18 cellular contexts compared by ENCODE assay signal in genomic region chr20:43750774-43751166, GRCh38. TPM values are rescaled to one million over a fixed set of nuclear protein-coding genes. Genes with fewer than 3 reads are reported as not detected.
DNase-seq lines count a peak whose midpoint lies in the region; ATAC-seq and TF ChIP-seq lines count a peak whose summit lies in the region.
"Had no signal": no experiment of that assay in that cellular context is flagged by ENCODE, and none has a peak within 500 bp of the region (broad histone marks: within the 10 kb centered on the region; RNA-seq: fewer than 3 reads in every experiment).

No MANE protein-coding gene starts in this region.

- intact Hi-C loops in PC-9 (cut with micrococcal nuclease; ENCODE audit: unreplicated experiment), result loop anchor here (1.0 to 2.0 kb wide), 6 partner anchors 32 to 636 kb away; no protein-coding TSS in a partner anchor
- intact Hi-C loops in dendritic cell treated with granulocyte-macrophage colony-stimulating factor and Interleukin-4, amounts not matched to agents 40 ng/mL and 50 ng/mL, for 4 days (cut with micrococcal nuclease), result loop anchor here (10.0 kb wide), 1 partner anchor 164 kb away; the partner anchor contains the start of gene TOX2

- peaks cover 41% of the 10 kb centered on the region for H3K27me3 Mint-ChIP-seq in dendritic cell treated with granulocyte-macrophage colony-stimulating factor and Interleukin-4, amounts not matched to agents 40 ng/mL and 50 ng/mL, for 4 days

- no TSS peak for BruUV-seq in PC-9 (replicated peaks; lab: Mats Ljungman, UMichigan)

- no peaks in the 10 kb centered on the region for H3K36me3 ChIP-seq in PC-9 (ENCODE audit: low read depth)
- no peaks in the 10 kb centered on the region for H3K36me3 ChIP-seq in H7 (replicated peaks; ENCODE audit: control insufficient read depth, insufficient read depth, low read length)
- H3K36me3 ChIP-seq: heart left ventricle had no signal

- no peaks in the 10 kb centered on the region for H3K36me3 Mint-ChIP-seq in dendritic cell treated with granulocyte-macrophage colony-stimulating factor and Interleukin-4, amounts not matched to agents 40 ng/mL and 50 ng/mL, for 4 days (ENCODE audit: low read depth)

- peaks cover 35% of the 10 kb centered on the region; the same call in 1 of the 2 replicates for H3F3A ChIP-seq in PC-9 (ENCODE audit: insufficient read depth, low read depth)

- DNase-seq in stimulated activated CD4-positive, alpha-beta T cell treated with anti-CD3 and anti-CD28 coated beads, Interleukin-15, amount 100 ng/mL, for 24 hours, result peak; percentile 40
- DNase-seq in stimulated activated CD4-positive, alpha-beta T cell treated with anti-CD3 and anti-CD28 coated beads, Interleukin-2, amount 100 ng/mL, for 48 hours, result no peak
- no peak for DNase-seq in PC-9
- DNase-seq in AG08396 (ENCODE audit: low spot score), result no peak
- DNase-seq in H7, result no peak
- no peak for DNase-seq in NCI-H510A (lab: John Stamatoyannopoulos, UW)
- DNase-seq: caudate nucleus; GOT3; heart left ventricle; KBM-7; left cardiac atrium; NCI-H526 treated with DMSO at 0.1 percent for 48 hours; stimulated activated naive CD4-positive, alpha-beta T cell had no signal

- peaks cover 55% of the 10 kb centered on the region for H3K4me1 ChIP-seq in PC-9 (replicated peaks; ENCODE audit: insufficient read depth)

- H4K20me1 ChIP-seq in PC-9 (ENCODE audit: insufficient read depth), result no peaks in the 10 kb centered on the region

- H3K9me2 ChIP-seq in PC-9 (ENCODE audit: insufficient read depth), result no peaks in the 10 kb centered on the region

- H3K4me1 Mint-ChIP-seq in dendritic cell treated with granulocyte-macrophage colony-stimulating factor and Interleukin-4, amounts not matched to agents 40 ng/mL and 50 ng/mL, for 4 days (ENCODE audit: low read depth), result peaks cover 55% of the 10 kb centered on the region

- H3K9me3 Mint-ChIP-seq in dendritic cell treated with granulocyte-macrophage colony-stimulating factor and Interleukin-4, amounts not matched to agents 40 ng/mL and 50 ng/mL, for 4 days, result no peaks in the 10 kb centered on the region

- H3K79me2 ChIP-seq in PC-9 (ENCODE audit: low read depth), result no peaks in the 10 kb centered on the region

- H3K4me3 ChIP-seq in PC-9 (no peak overlapping the region), H7 (ENCODE audit: insufficient read depth, low read depth, low read length) (no peak overlapping the region)
- H3K4me3 ChIP-seq: heart left ventricle had no signal

- TF ChIP-seq CTCF in PC-9 (conservative IDR thresholded peaks at IDR 0.05), result no peak

- no peaks in the 10 kb centered on the region for H3K9me3 ChIP-seq in PC-9 (ENCODE audit: insufficient read depth, low read depth)
- H3K9me3 ChIP-seq: heart left ventricle had no signal

- CTCF ChIA-PET in PC-9 (lab: Charles Lee), result interaction anchor here (0.6 to 1.7 kb wide), 7 partner anchors 92 to 340 kb away, joined by 3 to 10 read pairs (median 4); no protein-coding TSS in a partner anchor

- POLR2A ChIA-PET in PC-9 (lab: Charles Lee; ENCODE audit: unreplicated experiment), result interaction anchor here (0.6 to 1.0 kb wide), 3 partner anchors 31 to 160 kb away, joined by 3 to 8 read pairs (median 4); no protein-coding TSS in a partner anchor

- peak overlapping the region; percentile 32; the same call in 1 of the 2 replicates for H3K4me2 ChIP-seq in PC-9

- H3K27me3 ChIP-seq in PC-9 (ENCODE audit: insufficient read depth, low read depth) (no peaks in the 10 kb centered on the region), H7 (ENCODE audit: control insufficient read depth, insufficient read depth, low read length) (no peaks in the 10 kb centered on the region)

- peak overlapping the region; percentile 71 for H3K27ac ChIP-seq in PC-9
- H3K27ac ChIP-seq: C4-2B, heart left ventricle had no signal

- H3K27ac Mint-ChIP-seq in dendritic cell treated with granulocyte-macrophage colony-stimulating factor and Interleukin-4, amounts not matched to agents 40 ng/mL and 50 ng/mL, for 4 days, result peak overlapping the region; percentile 57

- ATAC-seq in GM19397 (IDR thresholded peaks at IDR 0.05; ENCODE audit: unreplicated experiment), result no peak
- ATAC-seq: Right ventricle myocardium inferior had no signal

- H3K4me3 Mint-ChIP-seq in dendritic cell treated with granulocyte-macrophage colony-stimulating factor and Interleukin-4, amounts not matched to agents 40 ng/mL and 50 ng/mL, for 4 days, result no peak overlapping the region

- H2AFZ ChIP-seq in PC-9, result no peak overlapping the region

RNA-seq across cellular contexts. Expression of gene GTSF1L, which starts 24.0 kb away (rescaled TPM):
- not detected in 2 replicates for total RNA-seq in PC-9 (2021)
- not detected in 2 replicates for total RNA-seq in H7 (2014; rRNA removed; shearing (Covaris generic))
- total RNA-seq: heart left ventricle, left cardiac atrium, myocyte, Right ventricle myocardium inferior had no signal
